12 cellular contexts compared by ENCODE assay signal in genomic region chr18:13280066-13280795, GRCh38.
DNase-seq lines count a peak whose midpoint lies in the region; ATAC-seq and TF ChIP-seq lines count a peak whose summit lies in the region.
"Had no signal": no experiment of that assay in that cellular context is flagged by ENCODE, and none has a peak within 500 bp of the region (broad histone marks: within the 10 kb centered on the region; RNA-seq: fewer than 3 reads in every experiment).

No MANE protein-coding gene starts in this region.

- H3K36me3 Mint-ChIP-seq in nephron (ENCODE audit: low read depth): peaks cover 4% of the 10 kb centered on the region
- H3K36me3 Mint-ChIP-seq: naive B cell had no signal

- no peaks in the 10 kb centered on the region for H3K4me1 ChIP-seq in upper lobe of left lung

- no peak for TF ChIP-seq EP300 in upper lobe of left lung (IDR thresholded peaks at IDR 0.05)

- no peak overlapping the region for H3K4me3 ChIP-seq in upper lobe of left lung
- H3K4me3 ChIP-seq: thoracic aorta had no signal

- H3K36me3 ChIP-seq in upper lobe of left lung: no peaks in the 10 kb centered on the region

- peaks cover 3% of the 10 kb centered on the region for H3K9me3 Mint-ChIP-seq in nephron

- peak overlapping the region; percentile 31 to 77 (median 75) for H3K27ac Mint-ChIP-seq in nephron
- H3K27ac Mint-ChIP-seq: naive B cell had no signal

- peaks cover 7% of the 10 kb centered on the region for H3K27me3 Mint-ChIP-seq in nephron (ENCODE audit: low read depth)
- H3K27me3 Mint-ChIP-seq: naive B cell had no signal

- 82 to 85% methylated on average over 11 of the region's 11 CpGs for WGBS in upper lobe of left lung, 2 donors

- TF ChIP-seq CTCF in nephron (IDR thresholded peaks at IDR 0.05; ENCODE audit: unreplicated experiment in 3 of 3) (no peak), upper lobe of left lung (IDR thresholded peaks at IDR 0.05) (no peak)

- DNase-seq in Daoy (ENCODE audit: low read depth) (peak; percentile 62), NCI-H2171 (lab: John Stamatoyannopoulos, UW) (peak; percentile 35), astrocyte of the hippocampus (ENCODE audit: low read depth, low spot score) (peak; percentile 77), NCI-H2029 treated with DMSO at 0.1 percent for 48 hours (lab: John Stamatoyannopoulos, UW) (no peak), upper lobe of left lung (no peak), NCI-H2107 (lab: John Stamatoyannopoulos, UW) (no peak)
- DNase-seq: activated CD4-positive, alpha-beta T cell treated with anti-CD3 and anti-CD28 coated beads for 48 hours; foreskin melanocyte; islet precursor cell; naive B cell had no signal

- TF ChIP-seq POLR2A in upper lobe of left lung (IDR thresholded peaks at IDR 0.05): no peak

- H3K4me3 Mint-ChIP-seq in nephron: no peak overlapping the region

- no peaks in the 10 kb centered on the region for H3K27me3 ChIP-seq in upper lobe of left lung

- H3K27ac ChIP-seq in upper lobe of left lung: no peak overlapping the region
- H3K27ac ChIP-seq: thoracic aorta had no signal

- ATAC-seq in upper lobe of left lung (ENCODE audit: low FRiP score in 2 of 2): no peak

- H3K4me1 Mint-ChIP-seq in nephron: peaks cover 58% of the 10 kb centered on the region

- H3K9me3 ChIP-seq in upper lobe of left lung: no peaks in the 10 kb centered on the region
- H3K9me3 ChIP-seq: thoracic aorta had no signal

Comparison
In these comparisons a context has a peak if more than half of its experiments do, and no peak if none do; other contexts are left out.
1. DNase-seq: peak in Daoy (single experiment), NCI-H2171 (single experiment) and astrocyte of the hippocampus (single experiment); none in NCI-H2029 treated with DMSO at 0.1 percent for 48 hours (single experiment), upper lobe of left lung (0 of 2) and NCI-H2107 (single experiment).